ENCODE assay signal across 23 cellular contexts in the genomic region with DNA sequence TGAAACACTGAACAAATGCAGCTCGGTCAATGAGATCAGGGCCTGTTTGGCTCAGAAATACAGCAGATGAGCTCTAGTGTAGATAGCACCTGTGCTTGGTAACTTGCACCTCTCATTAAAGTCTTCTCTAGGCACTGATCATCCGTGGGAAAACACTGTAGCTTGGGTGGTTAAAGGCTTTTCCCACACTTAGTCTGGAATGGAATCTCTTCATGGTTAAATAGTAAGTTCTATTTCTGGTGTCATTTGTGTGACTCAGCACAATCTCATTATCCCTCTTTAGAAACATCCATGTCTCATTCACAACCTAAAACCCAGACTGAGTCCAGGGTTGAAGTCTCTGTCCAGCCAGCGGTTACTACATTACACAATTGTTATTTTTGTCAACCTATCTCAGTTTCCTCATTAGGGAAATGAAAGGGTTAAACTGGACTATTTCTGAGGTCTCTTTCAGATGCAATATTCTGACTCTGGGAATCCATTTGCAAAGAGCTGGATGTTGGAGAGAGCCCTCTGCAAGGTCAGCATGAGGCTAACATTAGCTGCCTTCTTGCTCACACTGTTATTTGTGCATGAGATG.
"Had no signal": no experiment of that assay in that cellular context is flagged by ENCODE, and none has a peak within 500 bp of the region (broad histone marks: within the 10 kb centered on the region; RNA-seq: fewer than 3 reads in every experiment).

No MANE protein-coding gene starts in this region.

- H3K4me1 ChIP-seq: ascending aorta, body of pancreas, Peyer's patch had no signal

- H3K36me3 ChIP-seq: ascending aorta, Peyer's patch had no signal

- H3K4me3 ChIP-seq: ascending aorta, body of pancreas, Peyer's patch, SJSA1 had no signal

- H3K27me3 ChIP-seq: ascending aorta, body of pancreas, Peyer's patch, SJSA1 had no signal

- H3K4me3 Mint-ChIP-seq: activated CD8-positive, alpha-beta T cell treated with anti-CD3 and anti-CD28 coated beads for 36 hours; activated naive CD8-positive, alpha-beta T cell treated with anti-CD3 and anti-CD28 coated beads, Interleukin-2, amount 10 ng/mL, durations not matched to agents 7 days and 5 days; central memory CD8-positive, alpha-beta T cell; T-helper 2 cell treated with Interferon-gamma antibody and Interleukin-4, amounts not matched to agents 5 μg/mL and 100 μg/mL, for 36 hours had no signal

- H3K27ac Mint-ChIP-seq: activated CD8-positive, alpha-beta T cell treated with anti-CD3 and anti-CD28 coated beads for 36 hours; activated naive CD8-positive, alpha-beta T cell treated with anti-CD3 and anti-CD28 coated beads, Interleukin-2, amount 10 ng/mL, durations not matched to agents 7 days and 5 days; T-helper 2 cell treated with Interferon-gamma antibody and Interleukin-4, amounts not matched to agents 5 μg/mL and 100 μg/mL, for 36 hours had no signal

- ATAC-seq: activated CD4-positive, CD25-positive, alpha-beta regulatory T cell treated with anti-CD3 and anti-CD28 coated beads, Interleukin-2, amount 50 U/mL, for 24 hours; activated CD8-positive, alpha-beta T cell treated with anti-CD3 and anti-CD28 coated beads for 36 hours; body of pancreas; SK-N-SH treated with all-trans-retinoic acid at 6 μM for 48 hours had no signal

- H3K27ac ChIP-seq: ascending aorta, body of pancreas, Peyer's patch, SJSA1 had no signal

- DNase-seq: activated CD4-positive, alpha-beta T cell treated with anti-CD3 and anti-CD28 coated beads for 4 hours; activated CD8-positive, alpha-beta memory T cell treated with anti-CD3 and anti-CD28 coated beads, Interleukin-2, amount 50 U/mL, for 4 hours; activated CD8-positive, alpha-beta T cell treated with anti-CD3 and anti-CD28 coated beads for 36 hours; activated naive CD4-positive, alpha-beta T cell treated with anti-CD3 and anti-CD28 coated beads, Interleukin-2, amount 50 U/mL, for 16 hours; activated naive CD8-positive, alpha-beta T cell treated with anti-CD3 and anti-CD28 coated beads, Interleukin-2, amount 10 ng/mL, durations not matched to agents 7 days and 5 days; body of pancreas; Kasumi-1; NCI-H1048; NCI-H1417; NCI-H1930; NCI-H345; NCI-H510A; NCI-H526 treated with DMSO at 0.1 percent for 48 hours; NCI-H82; Peyer's patch; SHP77; SW 1271 had no signal

- H3K27me3 Mint-ChIP-seq: activated CD8-positive, alpha-beta T cell treated with anti-CD3 and anti-CD28 coated beads for 36 hours; activated naive CD8-positive, alpha-beta T cell treated with anti-CD3 and anti-CD28 coated beads, Interleukin-2, amount 10 ng/mL, durations not matched to agents 7 days and 5 days; central memory CD8-positive, alpha-beta T cell had no signal
